ENCODE assay signal across 8 cellular contexts in the genomic region with DNA sequence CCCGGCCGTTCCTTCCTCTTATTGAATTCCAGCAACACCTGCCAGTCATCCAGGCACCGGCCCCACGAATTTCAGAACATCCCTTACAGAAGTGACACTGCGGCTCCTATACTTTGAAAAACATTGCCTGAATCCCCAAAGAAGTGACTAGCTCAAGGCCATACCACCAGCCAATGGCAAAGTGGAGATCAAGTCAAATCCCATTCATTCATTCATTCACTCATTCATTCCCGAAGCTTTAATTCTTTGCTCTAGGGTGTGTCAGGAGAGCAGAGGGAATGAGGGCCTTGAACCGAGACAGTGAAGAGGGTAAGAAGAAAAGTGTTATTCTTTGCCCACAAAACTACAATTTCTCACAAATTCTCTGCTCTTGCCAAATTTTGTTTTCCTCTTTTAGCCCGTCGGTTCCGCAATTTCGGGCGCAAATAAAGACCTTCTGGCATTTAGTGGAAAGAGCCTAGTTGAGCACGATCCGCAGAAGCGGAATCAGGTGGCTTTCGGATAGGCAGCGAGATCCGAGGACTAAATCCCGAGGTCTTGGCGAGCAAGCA. TPM values are rescaled to one million over a fixed set of nuclear protein-coding genes. Genes with fewer than 3 reads are reported as not detected.
DNase-seq lines count a peak whose midpoint lies in the region; ATAC-seq, FAIRE-seq and TF ChIP-seq lines count a peak whose summit lies in the region.

No MANE protein-coding gene starts in this region.

- BruUV-seq in OCI-LY7 (replicated peaks; lab: Mats Ljungman, UMichigan) (TSS peak; percentile 90), endothelial cell of umbilical vein (replicated peaks; lab: Mats Ljungman, UMichigan) (no TSS peak)

- H2AFZ ChIP-seq in OCI-LY7 (ENCODE audit: low read length) (peak overlapping the region; percentile 83; the same call in 1 of the 2 replicates), endothelial cell of umbilical vein (ENCODE audit: low read depth, low read length) (peak overlapping the region; percentile 93), trophoblast cell (ENCODE audit: insufficient read depth, low read length, poor library complexity) (no peak overlapping the region)

- CTCF ChIA-PET in OCI-LY7 (lab: Charles Lee; ENCODE audit: unreplicated experiment): interaction anchor here (1.0 kb wide), 1 partner anchor 211 kb away, joined by 3 read pairs; no protein-coding TSS in a partner anchor
- CTCF ChIA-PET in endothelial cell of umbilical vein (lab: Charles Lee): interaction anchor here (1.2 kb wide), 1 partner anchor 210 kb away, joined by 4 read pairs; no protein-coding TSS in a partner anchor

- H3K9me1 ChIP-seq in endothelial cell of umbilical vein (replicated peaks; ENCODE audit: control insufficient read depth, extremely low read depth, insufficient read depth, low read length): no peaks in the 10 kb centered on the region

- peak overlapping the region; percentile 35 for H3K27ac ChIP-seq in OCI-LY7 (ENCODE audit: low read depth, low read length, poor library complexity, severe bottlenecking)
- peak overlapping the region; percentile 53 for H3K27ac ChIP-seq in endothelial cell of umbilical vein (ENCODE audit: insufficient read depth, low read depth, low read length)
- no peak overlapping the region for H3K27ac ChIP-seq in trophoblast cell (ENCODE audit: low read depth, low read length)

- WGBS in trophoblast cell (ENCODE audit: extremely low coverage, insufficient coverage, insufficient read length): no CpG with 5 or more reads among the region's 20 CpGs

- no peak overlapping the region for H2BK12ac ChIP-seq in trophoblast cell (ENCODE audit: low read length)

- POLR2A ChIA-PET in OCI-LY7 (lab: Charles Lee) (interaction anchor here (0.7 kb wide), 1 partner anchor 349 kb away, joined by 3 read pairs; no protein-coding TSS in a partner anchor), endothelial cell of umbilical vein (lab: Charles Lee) (no interaction called here)

- no peak overlapping the region for H3K18ac ChIP-seq in trophoblast cell (ENCODE audit: low read length)

- FAIRE-seq in endothelial cell of umbilical vein (lab: Jason Lieb, UNC): no peak

- H3K4me2 ChIP-seq in OCI-LY7 (ENCODE audit: low read length) (peak overlapping the region; percentile 89), endothelial cell of umbilical vein (ENCODE audit: insufficient read depth, low read length) (peak overlapping the region; percentile 72), trophoblast cell (ENCODE audit: low read length) (peak overlapping the region; percentile 86)

- H3K4me1 ChIP-seq in ES-I3 (ENCODE audit: insufficient read depth, low read length) (no peaks in the 10 kb centered on the region; the same call in 1 of the 2 replicates), OCI-LY7 (ENCODE audit: insufficient read depth, low read length, poor library complexity, severe bottlenecking) (peaks cover 13% of the 10 kb centered on the region), endothelial cell of umbilical vein (ENCODE audit: control insufficient read depth, extremely low read depth, insufficient read depth, low read length) (peaks cover 7% of the 10 kb centered on the region), trophoblast cell (ENCODE audit: control insufficient read depth in 1 of 2, insufficient read depth in 2 of 2, low read length in 2 of 2) (peaks cover 0 to 4% of the 10 kb centered on the region in 2 experiments)

- no peak for TF ChIP-seq CTCF in OCI-LY7 (conservative IDR thresholded peaks at IDR 0.05; ENCODE audit: low read length)
- TF ChIP-seq CTCF in endothelial cell of umbilical vein (IDR thresholded peaks at IDR 0.05; ENCODE audit: extremely low read depth in 1 of 2, insufficient read depth in 1 of 2, low read depth in 1 of 2, low read length in 2 of 2): no peak

- H3K36me3 ChIP-seq in ES-I3 (ENCODE audit: insufficient read depth, low read length): no peaks in the 10 kb centered on the region
- peaks cover 16% of the 10 kb centered on the region for H3K36me3 ChIP-seq in OCI-LY7 (ENCODE audit: insufficient read depth, low read length)
- H3K36me3 ChIP-seq in endothelial cell of umbilical vein (ENCODE audit: control insufficient read depth in 2 of 2, extremely low read depth in 1 of 2, insufficient read depth in 2 of 2, low read length in 2 of 2): peaks cover 0 to 1% of the 10 kb centered on the region in 2 experiments
- peaks cover 4 to 5% of the 10 kb centered on the region in 2 experiments for H3K36me3 ChIP-seq in trophoblast cell (ENCODE audit: control insufficient read depth in 1 of 2, insufficient read depth in 2 of 2, low read length in 2 of 2)

- H3K14ac ChIP-seq in trophoblast cell (ENCODE audit: low read length): no peak overlapping the region

- H4K20me1 ChIP-seq in OCI-LY7 (ENCODE audit: insufficient read depth, low read length): peaks cover 11% of the 10 kb centered on the region; the same call in 1 of the 2 replicates
- H4K20me1 ChIP-seq in endothelial cell of umbilical vein (replicated peaks; ENCODE audit: control insufficient read depth, extremely low read depth, insufficient read depth, low read length): no peaks in the 10 kb centered on the region

- peaks cover 13% of the 10 kb centered on the region for H3K79me2 ChIP-seq in OCI-LY7 (ENCODE audit: insufficient read depth, low read depth, low read length)
- H3K79me2 ChIP-seq in endothelial cell of umbilical vein (ENCODE audit: control insufficient read depth, insufficient read depth, low read length): peaks cover 16% of the 10 kb centered on the region
- H3K79me2 ChIP-seq in trophoblast cell (ENCODE audit: control insufficient read depth, insufficient read depth, low read length, poor library complexity): peaks cover 3% of the 10 kb centered on the region

- peaks cover 4% of the 10 kb centered on the region for H3K79me1 ChIP-seq in trophoblast cell (ENCODE audit: low read length)

- no peak overlapping the region for H2BK5ac ChIP-seq in trophoblast cell (ENCODE audit: low read depth, low read length, poor library complexity)

- H3K27me3 ChIP-seq in endothelial cell of umbilical vein (ENCODE audit: control insufficient read depth in 2 of 2, insufficient read depth in 2 of 2, low read length in 2 of 2): no peaks in the 10 kb centered on the region
- H3K27me3 ChIP-seq in trophoblast cell (ENCODE audit: insufficient read depth, low read length): no peaks in the 10 kb centered on the region

- H2BK120ac ChIP-seq in trophoblast cell (ENCODE audit: insufficient read depth, low read length, poor library complexity): no peak overlapping the region

- H3K9me2 ChIP-seq in OCI-LY7 (ENCODE audit: insufficient read depth, low read length): no peaks in the 10 kb centered on the region

- no peak overlapping the region for H2AK5ac ChIP-seq in trophoblast cell (ENCODE audit: low read length)

- no peak for DNase-seq in OCI-LY7 (ENCODE audit: low spot score)
- DNase-seq in endothelial cell of umbilical vein (ENCODE audit: low read depth, low spot score): no peak
- no peak for DNase-seq in trophoblast cell
- no peak for DNase-seq in amygdala (lab: John Stamatoyannopoulos, UW)
- no peak for DNase-seq in central memory CD4-positive, alpha-beta T cell
- DNase-seq in NCI-H146 (lab: John Stamatoyannopoulos, UW): no peak

- H4K12ac ChIP-seq in trophoblast cell (ENCODE audit: low read depth, low read length): no peak overlapping the region

- dilution Hi-C loops in endothelial cell of umbilical vein (cut with MboI; ENCODE audit: extremely low pct_ligation_motif_present, low sequenced_read_pairs): no loop called here

- peak overlapping the region; percentile 32 for H4K91ac ChIP-seq in trophoblast cell (ENCODE audit: low read depth, low read length)

- no peak for TF ChIP-seq POLR2A in endothelial cell of umbilical vein (IDR thresholded peaks at IDR 0.05; ENCODE audit: low read depth, low read length)

- no peak for ATAC-seq in GM21447 (IDR thresholded peaks at IDR 0.05; ENCODE audit: unreplicated experiment)

- H3K9me3 ChIP-seq in ES-I3 (ENCODE audit: control insufficient read depth, insufficient read depth, low read length) (no peaks in the 10 kb centered on the region), OCI-LY7 (ENCODE audit: low read length) (no peaks in the 10 kb centered on the region), endothelial cell of umbilical vein (replicated peaks; ENCODE audit: control insufficient read depth, insufficient read depth, low read length) (no peaks in the 10 kb centered on the region), trophoblast cell (ENCODE audit: insufficient read depth, low read depth, low read length) (no peaks in the 10 kb centered on the region)

- H3K23ac ChIP-seq in trophoblast cell (ENCODE audit: low read length): no peak overlapping the region

- H3K4ac ChIP-seq in trophoblast cell (ENCODE audit: low read depth, low read length): no peak overlapping the region

- intact Hi-C loops in OCI-LY7 (cut with micrococcal nuclease; ENCODE audit: unreplicated experiment): loop anchor here (5.0 kb wide), 3 partner anchors 210 to 415 kb away; a partner anchor contains a TSS
- intact Hi-C loops in endothelial cell of umbilical vein (cut with micrococcal nuclease): loop anchor here (2.0 to 5.0 kb wide), 2 partner anchors 100 to 414 kb away; a partner anchor contains a TSS

- H3K9ac ChIP-seq in ES-I3 (ENCODE audit: low read depth, low read length) (peak overlapping the region; percentile 84), endothelial cell of umbilical vein (replicated peaks; ENCODE audit: extremely low read depth, insufficient read depth, low read length) (peak overlapping the region; percentile 71), trophoblast cell (ENCODE audit: low read length) (no peak overlapping the region)

- peak overlapping the region; percentile 12 for H4K8ac ChIP-seq in trophoblast cell (ENCODE audit: low read depth, low read length)

- H3K4me3 ChIP-seq in OCI-LY7 (ENCODE audit: low read depth, low read length, poor library complexity, severe bottlenecking): peak overlapping the region; percentile 79
- peak overlapping the region; percentile 52 to 65 (median 53) for H3K4me3 ChIP-seq in endothelial cell of umbilical vein (replicated peaks in 1 of 3; ENCODE audit: insufficient read depth in 1 of 3, low read depth in 1 of 3, low read length in 3 of 3)
- H3K4me3 ChIP-seq in trophoblast cell (ENCODE audit: low read depth, low read length): peak overlapping the region; percentile 70

TF ChIP-seq in endothelial cell of umbilical vein, 7 proteins besides CTCF, POLR2A, EP300 and RAD21 (continues in another document):
- no peak for TF ChIP-seq GATA2 (IDR thresholded peaks at IDR 0.05; ENCODE audit: insufficient read depth, insufficient read length, low read depth, low read length)
- no peak for TF ChIP-seq MYC (IDR thresholded peaks at IDR 0.05; ENCODE audit: low read depth, low read length)

RNA-seq across cellular contexts. Expression of a gene that starts 0.8 kb away (rescaled TPM):
- 28.3 and 53.6 TPM in 2 replicates for total RNA-seq in OCI-LY7 (2014; rRNA removed; shearing (Covaris generic))
- 94.3 and 111 TPM in 2 replicates for total RNA-seq in OCI-LY7 (2022)
- 124 and 127 TPM in 2 replicates for total RNA-seq in endothelial cell of umbilical vein
- 10.0 and 13.7 TPM in 2 replicates for polyA plus RNA-seq in endothelial cell of umbilical vein
- polyA plus RNA-seq in endothelial cell of umbilical vein (2011; cell fraction: cytosol; rRNA removed): 24.6 and 29.3 TPM in 2 replicates
- polyA plus RNA-seq in endothelial cell of umbilical vein (2011; cell fraction: nucleus; rRNA removed): 19.2 and 29.9 TPM in 2 replicates
- 102 and 174 TPM in 2 replicates for polyA plus RNA-seq in endothelial cell of umbilical vein (2012)
- 19.5 and 25.8 TPM in 2 replicates for polyA minus RNA-seq in endothelial cell of umbilical vein
- polyA minus RNA-seq in endothelial cell of umbilical vein (2011; cell fraction: cytosol; rRNA and poly(A)+ RNA removed): 15.5 TPM
- 8.9 and 13.2 TPM in 2 replicates for polyA minus RNA-seq in endothelial cell of umbilical vein (2011; cell fraction: nucleus; rRNA and poly(A)+ RNA removed)
- polyA plus RNA-seq in trophoblast cell (2013): 225 and 235 TPM in 2 replicates
